In the genomic region with DNA sequence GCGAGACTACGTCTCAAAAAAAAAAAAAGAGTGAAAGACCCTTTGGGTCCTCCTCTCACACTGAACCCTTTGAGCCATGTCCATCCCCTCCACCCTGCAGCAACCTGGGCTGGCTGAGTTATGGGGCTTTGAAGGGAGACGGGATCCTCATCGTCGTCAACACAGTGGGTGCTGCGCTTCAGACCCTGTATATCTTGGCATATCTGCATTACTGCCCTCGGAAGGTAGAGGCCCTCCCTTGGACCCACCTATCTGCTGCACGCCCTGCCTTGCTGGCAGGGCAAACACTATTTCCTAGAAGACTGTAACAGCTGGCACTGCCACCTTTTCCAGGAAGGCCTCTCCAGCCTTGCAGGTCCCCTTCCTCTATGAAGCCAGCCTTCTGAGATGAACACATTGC, we compare ENCODE assay signal across 8 cellular contexts. TPM values are rescaled to one million over a fixed set of nuclear protein-coding genes. Genes with fewer than 3 reads are reported as not detected.
A peak's percentile ranks its signal among the peaks of the same experiment; 100 is the strongest.
DNase-seq lines count a peak whose midpoint lies in the region; ATAC-seq and TF ChIP-seq lines count a peak whose summit lies in the region.

No MANE protein-coding gene starts in this region.

- H3K27me3 Mint-ChIP-seq in activated naive CD4-positive, alpha-beta T cell treated with anti-CD3 and anti-CD28 coated beads for 36 hours (ENCODE audit: low read depth) = no peaks in the 10 kb centered on the region
- H3K27me3 Mint-ChIP-seq in activated naive CD4-positive, alpha-beta T cell treated with anti-CD3 and anti-CD28 coated beads, Interleukin-2, amount 10 ng/mL, durations not matched to agents 7 days and 5 days = peaks cover 11% of the 10 kb centered on the region
- peaks cover 8 to 23% (median 9%) of the 10 kb centered on the region in 3 donors for H3K27me3 Mint-ChIP-seq in immature natural killer cell (ENCODE audit: low read depth in 3 of 3)

- TF ChIP-seq POLR2A in suprapubic skin (IDR thresholded peaks at IDR 0.05) = no peak

- peak overlapping the region; percentile 61 for H3K4me3 ChIP-seq in suprapubic skin

- H3K9me3 Mint-ChIP-seq in activated naive CD4-positive, alpha-beta T cell treated with anti-CD3 and anti-CD28 coated beads for 36 hours = no peaks in the 10 kb centered on the region
- H3K9me3 Mint-ChIP-seq in activated naive CD4-positive, alpha-beta T cell treated with anti-CD3 and anti-CD28 coated beads, Interleukin-2, amount 10 ng/mL, durations not matched to agents 7 days and 5 days = no peaks in the 10 kb centered on the region
- no peaks in the 10 kb centered on the region for H3K9me3 Mint-ChIP-seq in immature natural killer cell

- H3K27ac ChIP-seq in suprapubic skin = peak overlapping the region; percentile 100

- ATAC-seq in GM19397 (IDR thresholded peaks at IDR 0.05; ENCODE audit: unreplicated experiment) = no peak

- TF ChIP-seq EP300 in suprapubic skin (IDR thresholded peaks at IDR 0.05) = no peak

- H3K9me3 ChIP-seq in suprapubic skin = no peaks in the 10 kb centered on the region

- peak overlapping the region; percentile 100 for H3K27ac Mint-ChIP-seq in activated naive CD4-positive, alpha-beta T cell treated with anti-CD3 and anti-CD28 coated beads for 36 hours
- peak overlapping the region; percentile 97 for H3K27ac Mint-ChIP-seq in activated naive CD4-positive, alpha-beta T cell treated with anti-CD3 and anti-CD28 coated beads, Interleukin-2, amount 10 ng/mL, durations not matched to agents 7 days and 5 days
- H3K27ac Mint-ChIP-seq in immature natural killer cell = peak overlapping the region; percentile 96 to 99 (median 99)

- peaks cover 70% of the 10 kb centered on the region for H3K4me1 ChIP-seq in suprapubic skin

- CTCF ChIA-PET in activated naive CD4-positive, alpha-beta T cell treated with anti-CD3 and anti-CD28 coated beads for 36 hours (lab: Charles Lee) = interaction anchor here (0.7 to 2.1 kb wide), 7 partner anchors 30 to 86 kb away, joined by 3 to 7 read pairs (median 5); partner anchors contain the start of genes ADAM15 and KRTCAP2
- CTCF ChIA-PET in activated naive CD4-positive, alpha-beta T cell treated with anti-CD3 and anti-CD28 coated beads, Interleukin-2, amount 10 ng/mL, durations not matched to agents 7 days and 5 days (lab: Charles Lee) = interaction anchor here (0.7 to 1.8 kb wide), 4 partner anchors 24 to 52 kb away, joined by 3 to 7 read pairs (median 4); partner anchors contain the start of gene KRTCAP2

- peaks cover 34% of the 10 kb centered on the region for H3K4me1 Mint-ChIP-seq in activated naive CD4-positive, alpha-beta T cell treated with anti-CD3 and anti-CD28 coated beads for 36 hours (ENCODE audit: low read depth)
- H3K4me1 Mint-ChIP-seq in activated naive CD4-positive, alpha-beta T cell treated with anti-CD3 and anti-CD28 coated beads, Interleukin-2, amount 10 ng/mL, durations not matched to agents 7 days and 5 days = peaks cover 46% of the 10 kb centered on the region
- peaks cover 52 to 59% of the 10 kb centered on the region in 2 donors for H3K4me1 Mint-ChIP-seq in immature natural killer cell

- no peaks in the 10 kb centered on the region for H3K27me3 ChIP-seq in suprapubic skin

- H3K36me3 ChIP-seq in suprapubic skin = peaks cover 25% of the 10 kb centered on the region

- DNase-seq in activated naive CD4-positive, alpha-beta T cell treated with anti-CD3 and anti-CD28 coated beads for 36 hours = no peak
- no peak for DNase-seq in activated naive CD4-positive, alpha-beta T cell treated with anti-CD3 and anti-CD28 coated beads, Interleukin-2, amount 50 U/mL, for 16 hours
- peak; percentile 39 for DNase-seq in activated naive CD4-positive, alpha-beta T cell treated with anti-CD3 and anti-CD28 coated beads, Interleukin-2, amount 10 ng/mL, durations not matched to agents 7 days and 5 days
- DNase-seq in immature natural killer cell (no peak), suprapubic skin (ENCODE audit: low spot score in 2 of 2) (no peak), inferior parietal cortex (ENCODE audit: extremely low spot score) (no peak), NCI-H1105 (lab: John Stamatoyannopoulos, UW) (no peak)

- 10% methylated on average over 8 of the region's 8 CpGs for WGBS in suprapubic skin

- H3K36me3 Mint-ChIP-seq in activated naive CD4-positive, alpha-beta T cell treated with anti-CD3 and anti-CD28 coated beads for 36 hours (ENCODE audit: low read depth) = peaks cover 17% of the 10 kb centered on the region
- peaks cover 22% of the 10 kb centered on the region for H3K36me3 Mint-ChIP-seq in activated naive CD4-positive, alpha-beta T cell treated with anti-CD3 and anti-CD28 coated beads, Interleukin-2, amount 10 ng/mL, durations not matched to agents 7 days and 5 days
- H3K36me3 Mint-ChIP-seq in immature natural killer cell = peaks cover 0 to 3% (median 0%) of the 10 kb centered on the region in 3 donors

- intact Hi-C loops in activated naive CD4-positive, alpha-beta T cell treated with anti-CD3 and anti-CD28 coated beads for 36 hours (cut with micrococcal nuclease) = loop anchor here (5.0 kb wide), 2 partner anchors 199 to 529 kb away; partner anchors contain the start of genes ADAR and PMVK

- no peak for TF ChIP-seq CTCF in suprapubic skin (IDR thresholded peaks at IDR 0.05)

- H3K4me3 Mint-ChIP-seq in activated naive CD4-positive, alpha-beta T cell treated with anti-CD3 and anti-CD28 coated beads for 36 hours = peak overlapping the region; percentile 99
- H3K4me3 Mint-ChIP-seq in activated naive CD4-positive, alpha-beta T cell treated with anti-CD3 and anti-CD28 coated beads, Interleukin-2, amount 10 ng/mL, durations not matched to agents 7 days and 5 days = peak overlapping the region; percentile 95
- peak overlapping the region; percentile 95 to 99 (median 98) for H3K4me3 Mint-ChIP-seq in immature natural killer cell

RNA-seq across cellular contexts. Expression of gene SLC50A1, which starts 1.1 kb away (rescaled TPM):
- 10 to 100 TPM; 48.4 to 52.7 TPM for total RNA-seq in activated naive CD4-positive, alpha-beta T cell treated with anti-CD3 and anti-CD28 coated beads for 36 hours
- 100 to 1,000 TPM in 1 of 3 donors, 10 to 100 TPM in 2; 59.5 to 120 (median 93.0) TPM for polyA plus RNA-seq in immature natural killer cell
- total RNA-seq in suprapubic skin = 10 to 100 TPM; 27.9 to 56.1 (median 32.6) TPM

RNA-seq across cellular contexts. Expression of gene DPM3, which starts 3.6 kb away (rescaled TPM):
- total RNA-seq in activated naive CD4-positive, alpha-beta T cell treated with anti-CD3 and anti-CD28 coated beads for 36 hours = 10 to 100 TPM; 31.4 to 35.5 TPM
- 100 to 1,000 TPM; 103 to 274 (median 126) TPM for polyA plus RNA-seq in immature natural killer cell
- total RNA-seq in suprapubic skin = 10 to 100 TPM; 23.7 to 43.7 (median 30.2) TPM

RNA-seq across cellular contexts. Expression of gene EFNA1, which starts 9.1 kb away (rescaled TPM):
- total RNA-seq in activated naive CD4-positive, alpha-beta T cell treated with anti-CD3 and anti-CD28 coated beads for 36 hours = under 1 TPM; 0.26 to 0.32 TPM
- 1 to 10 TPM in 2 of 3 donors, under 1 TPM in 1; 0.64 to 4.0 (median 1.1) TPM for polyA plus RNA-seq in immature natural killer cell
- total RNA-seq in suprapubic skin = 100 to 1,000 TPM in 3 of 4 donors, 10 to 100 TPM in 1; 88.9 to 198 (median 120) TPM

RNA-seq across cellular contexts. Expression of gene KRTCAP2, which starts 36.4 kb away (rescaled TPM):
- total RNA-seq in activated naive CD4-positive, alpha-beta T cell treated with anti-CD3 and anti-CD28 coated beads for 36 hours = 100 to 1,000 TPM; 129 to 137 TPM
- 100 to 1,000 TPM; 396 to 465 (median 435) TPM for polyA plus RNA-seq in immature natural killer cell
- total RNA-seq in suprapubic skin = 100 to 1,000 TPM in 2 of 4 donors, 10 to 100 TPM in 2; 77.1 to 180 (median 113) TPM

RNA-seq across cellular contexts. Expression of gene TRIM46, which starts 36.9 kb away (rescaled TPM):
- 1 to 10 TPM; 3.2 to 3.6 TPM for total RNA-seq in activated naive CD4-positive, alpha-beta T cell treated with anti-CD3 and anti-CD28 coated beads for 36 hours
- polyA plus RNA-seq in immature natural killer cell = under 1 TPM in 1 of 3 donors, not detected in 2; 0.43 TPM
- under 1 TPM in 2 of 4 donors, not detected in 2; 0.34 to 0.80 TPM for total RNA-seq in suprapubic skin

Comparison
In these comparisons a context has a peak if more than half of its experiments do, and no peak if none do; other contexts are left out.
1. RNA of gene EFNA1, which starts 9.1 kb away (total RNA-seq): 88.9 to 198 TPM in suprapubic skin; 0.26 to 0.32 TPM in activated naive CD4-positive, alpha-beta T cell treated with anti-CD3 and anti-CD28 coated beads for 36 hours; every median in the first group is over 10 times any median in the second.
2. Peak in every context shown above with its lines, with median percentiles within 50 percentile points of each other: H3K27ac Mint-ChIP-seq and H3K4me3 Mint-ChIP-seq.